ENCODE assay signal across 21 cellular contexts in genomic region chr7:55770778-55771177, GRCh38.
"Had no signal": no experiment of that assay in that cellular context is flagged by ENCODE, and none has a peak within 500 bp of the region (broad histone marks: within the 10 kb centered on the region; RNA-seq: fewer than 3 reads in every experiment).

No MANE protein-coding gene starts in this region.

- ATAC-seq: activated T-cell treated with anti-CD3 and anti-CD28 coated beads, Interleukin-2, amount 50 U/mL, for 72 hours; T-cell had no signal

- H3K36me3 ChIP-seq: adrenal gland had no signal

- H3K9me3 Mint-ChIP-seq: activated CD4-positive, alpha-beta memory T cell treated with anti-CD3 and anti-CD28 coated beads for 36 hours; activated CD4-positive, alpha-beta T cell treated with anti-CD3 and anti-CD28 coated beads, Interleukin-2, amount 10 ng/mL, durations not matched to agents 7 days and 5 days; activated naive CD8-positive, alpha-beta T cell treated with anti-CD3 and anti-CD28 coated beads, Interleukin-2, amount 10 ng/mL, durations not matched to agents 7 days and 5 days; activated T-cell treated with anti-CD3 and anti-CD28 coated beads, Interleukin-2, amount 50 U/mL, for 72 hours; central memory CD8-positive, alpha-beta T cell; T-cell had no signal

- DNase-seq: activated CD4-positive, alpha-beta memory T cell treated with anti-CD3 and anti-CD28 coated beads for 36 hours; activated CD4-positive, alpha-beta T cell treated with anti-CD3 and anti-CD28 coated beads, Interleukin-2, amount 10 ng/mL, durations not matched to agents 7 days and 5 days; activated CD4-positive, CD25-positive, alpha-beta regulatory T cell; activated naive CD4-positive, alpha-beta T cell treated with anti-CD3 and anti-CD28 coated beads, Interleukin-2, amount 50 U/mL, for 16 hours; activated naive CD8-positive, alpha-beta T cell treated with anti-CD3 and anti-CD28 coated beads, Interleukin-2, amount 10 ng/mL, durations not matched to agents 7 days and 5 days; activated T-cell treated with anti-CD3 and anti-CD28 coated beads, Interleukin-2, amount 50 U/mL, for 72 hours; adrenal gland; anterior cingulate cortex; NCI-H1092; NCI-H1417 treated with DMSO at 0.1 percent for 48 hours; NCI-H1694 treated with DMSO at 0.1 percent for 48 hours; NCI-H2081; NCI-H226; NCI-H526 treated with DMSO at 0.1 percent for 48 hours; NCI-H82; OCI-M1; SHP77 treated with DMSO at 0.1 percent for 48 hours; T-cell; T-helper 2 cell; T1000 had no signal

- H3K9me3 ChIP-seq: adrenal gland had no signal

- H3K4me1 Mint-ChIP-seq: activated CD4-positive, alpha-beta T cell treated with anti-CD3 and anti-CD28 coated beads, Interleukin-2, amount 10 ng/mL, durations not matched to agents 7 days and 5 days; activated naive CD8-positive, alpha-beta T cell treated with anti-CD3 and anti-CD28 coated beads, Interleukin-2, amount 10 ng/mL, durations not matched to agents 7 days and 5 days; central memory CD8-positive, alpha-beta T cell had no signal

- H3K4me3 ChIP-seq: adrenal gland had no signal

- H3K27ac Mint-ChIP-seq: activated CD4-positive, alpha-beta memory T cell treated with anti-CD3 and anti-CD28 coated beads for 36 hours; activated CD4-positive, alpha-beta T cell treated with anti-CD3 and anti-CD28 coated beads, Interleukin-2, amount 10 ng/mL, durations not matched to agents 7 days and 5 days; activated naive CD8-positive, alpha-beta T cell treated with anti-CD3 and anti-CD28 coated beads, Interleukin-2, amount 10 ng/mL, durations not matched to agents 7 days and 5 days; activated T-cell treated with anti-CD3 and anti-CD28 coated beads, Interleukin-2, amount 50 U/mL, for 72 hours; T-cell had no signal

- H3K27me3 ChIP-seq: adrenal gland had no signal

- H3K27me3 Mint-ChIP-seq: activated CD4-positive, alpha-beta memory T cell treated with anti-CD3 and anti-CD28 coated beads for 36 hours; activated CD4-positive, alpha-beta T cell treated with anti-CD3 and anti-CD28 coated beads, Interleukin-2, amount 10 ng/mL, durations not matched to agents 7 days and 5 days; central memory CD8-positive, alpha-beta T cell; T-cell had no signal

- H3K4me1 ChIP-seq: adrenal gland had no signal

- H3K27ac ChIP-seq: adrenal gland had no signal

- H3K4me3 Mint-ChIP-seq: activated CD4-positive, alpha-beta memory T cell treated with anti-CD3 and anti-CD28 coated beads for 36 hours; activated CD4-positive, alpha-beta T cell treated with anti-CD3 and anti-CD28 coated beads, Interleukin-2, amount 10 ng/mL, durations not matched to agents 7 days and 5 days; activated naive CD8-positive, alpha-beta T cell treated with anti-CD3 and anti-CD28 coated beads, Interleukin-2, amount 10 ng/mL, durations not matched to agents 7 days and 5 days; activated T-cell treated with anti-CD3 and anti-CD28 coated beads, Interleukin-2, amount 50 U/mL, for 72 hours; central memory CD8-positive, alpha-beta T cell; T-cell had no signal

- H3K36me3 Mint-ChIP-seq: activated CD4-positive, alpha-beta memory T cell treated with anti-CD3 and anti-CD28 coated beads for 36 hours; activated naive CD8-positive, alpha-beta T cell treated with anti-CD3 and anti-CD28 coated beads, Interleukin-2, amount 10 ng/mL, durations not matched to agents 7 days and 5 days had no signal
